ENCODE assay signal across 8 cellular contexts in genomic region chr7:36366649-36367560, GRCh38. TPM values are rescaled to one million over a fixed set of nuclear protein-coding genes. Genes with fewer than 3 reads are reported as not detected.
A peak's percentile ranks its signal among the peaks of the same experiment; 100 is the strongest.
DNase-seq lines count a peak whose midpoint lies in the region; ATAC-seq and TF ChIP-seq lines count a peak whose summit lies in the region.

No MANE protein-coding gene starts in this region.

- intact Hi-C loops in Caco-2 (cut with micrococcal nuclease; ENCODE audit: unreplicated experiment), result loop anchor here (1.0 kb wide), 1 partner anchor 22 kb away; the partner anchor contains the start of gene ANLN

- POLR2A ChIA-PET in Caco-2 (lab: Charles Lee), result interaction anchor here (0.7 to 1.5 kb wide), 2 partner anchors 23 to 47 kb away, joined by 3 to 10 read pairs; partner anchors contain the start of gene ANLN

- H3K36me3 ChIP-seq in Caco-2 (ENCODE audit: control insufficient read depth, insufficient read depth, low read length) (no peaks in the 10 kb centered on the region), HUES48 (ENCODE audit: control insufficient read depth, insufficient read depth, low read length) (no peaks in the 10 kb centered on the region), NT2/D1 (ENCODE audit: insufficient read depth, insufficient read length, low read length) (no peaks in the 10 kb centered on the region)

- peaks cover 6% of the 10 kb centered on the region for H3K36me3 Mint-ChIP-seq in Caco-2 (ENCODE audit: insufficient read depth, unreplicated experiment)

- H3K9me3 ChIP-seq in Caco-2 (no peaks in the 10 kb centered on the region), HUES48 (ENCODE audit: control insufficient read depth, insufficient read depth, low read length) (no peaks in the 10 kb centered on the region), NT2/D1 (ENCODE audit: insufficient read depth, low read length) (no peaks in the 10 kb centered on the region)

- H3K9ac ChIP-seq in HUES48 (ENCODE audit: low read depth, low read length) (no peak overlapping the region), NT2/D1 (ENCODE audit: insufficient read length, low read depth) (peak overlapping the region; percentile 79)

- H3K4me1 ChIP-seq in Caco-2 (no peaks in the 10 kb centered on the region), HUES48 (ENCODE audit: control insufficient read depth, insufficient read depth, low read length) (no peaks in the 10 kb centered on the region), NT2/D1 (ENCODE audit: insufficient read depth, insufficient read length) (no peaks in the 10 kb centered on the region)

- H3K4me3 Mint-ChIP-seq in Caco-2 (ENCODE audit: unreplicated experiment), result peak overlapping the region; percentile 85

- no TSS peak for BruUV-seq in Caco-2 (replicated peaks; lab: Mats Ljungman, UMichigan)

- H3K27me3 ChIP-seq in Caco-2 (replicated peaks; ENCODE audit: control insufficient read depth, insufficient read depth, low read length) (no peaks in the 10 kb centered on the region), HUES48 (ENCODE audit: control insufficient read depth, insufficient read depth, low read length) (peaks cover 68% of the 10 kb centered on the region), NT2/D1 (ENCODE audit: insufficient read depth, insufficient read length) (peaks cover 71% of the 10 kb centered on the region)

- no peaks in the 10 kb centered on the region for H3K4me1 Mint-ChIP-seq in Caco-2 (ENCODE audit: low read depth, unreplicated experiment)

- DNase-seq in Caco-2 (peak; percentile 87 to 95), NT2/D1 (ENCODE audit: low read depth, low spot score) (peak; percentile 90), epidermal melanocyte (ENCODE audit: insufficient read length, low spot score) (peak; percentile 87), midbrain (lab: John Stamatoyannopoulos, UW) (peak; percentile 90)
- DNase-seq in activated CD8-positive, alpha-beta memory T cell treated with anti-CD3 and anti-CD28 coated beads, Interleukin-2, amount 50 U/mL, for 48 hours, result peak; percentile 96
- peak; percentile 79 to 85 for DNase-seq in stimulated activated CD8-positive, alpha-beta memory T cell treated with anti-CD3 and anti-CD28 coated beads, Interleukin-15, amount 100 ng/mL, for 4 hours (ENCODE audit: low read depth in 2 of 2)

- peak overlapping the region; percentile 67 for H3K4me3 ChIP-seq in Caco-2 (ENCODE audit: low read depth, low read length)
- H3K4me3 ChIP-seq in HUES48 (ENCODE audit: low read depth, low read length), result peak overlapping the region; percentile 83
- peak overlapping the region; percentile 83 for H3K4me3 ChIP-seq in NT2/D1 (ENCODE audit: insufficient read length, low read depth)

- H3K27me3 Mint-ChIP-seq in Caco-2 (ENCODE audit: insufficient read depth, unreplicated experiment), result peaks cover 2% of the 10 kb centered on the region

- peak; percentile 98 for ATAC-seq in GM21447 (IDR thresholded peaks at IDR 0.05; ENCODE audit: unreplicated experiment)

- peak; percentile 83 to 90 for TF ChIP-seq CTCF in Caco-2 (IDR thresholded peaks at IDR 0.05; ENCODE audit: insufficient read depth in 1 of 2, low read depth in 1 of 2, low read length in 1 of 2, severe bottlenecking in 1 of 2, unreplicated experiment in 1 of 2)

- CTCF ChIA-PET in Caco-2 (lab: Charles Lee), result interaction anchor here (1.3 to 1.4 kb wide), 2 partner anchors 23 to 34 kb away, joined by 4 to 7 read pairs; partner anchors contain the start of gene ANLN

- H3K27ac ChIP-seq in HUES48 (ENCODE audit: low read depth, low read length), result no peak overlapping the region

- peak overlapping the region; percentile 53 for H3K27ac Mint-ChIP-seq in Caco-2 (ENCODE audit: unreplicated experiment)

- no peaks in the 10 kb centered on the region for H3K9me3 Mint-ChIP-seq in Caco-2 (ENCODE audit: unreplicated experiment)

RNA-seq across cellular contexts. Expression of gene ANLN, which starts 22.8 kb away (rescaled TPM):
- total RNA-seq in Caco-2 (2022), result 105 and 106 TPM in 2 replicates
